In genomic region chr12:31324845-31325523, GRCh38 we compare ENCODE assay signal across 9 cellular contexts. TPM values are rescaled to one million over a fixed set of nuclear protein-coding genes. Genes with fewer than 3 reads are reported as not detected.
DNase-seq lines count a peak whose midpoint lies in the region; ATAC-seq, FAIRE-seq and TF ChIP-seq lines count a peak whose summit lies in the region.
"Had no signal": no experiment of that assay in that cellular context is flagged by ENCODE, and none has a peak within 500 bp of the region (broad histone marks: within the 10 kb centered on the region; RNA-seq: fewer than 3 reads in every experiment).

No MANE protein-coding gene starts in this region.

- in situ Hi-C loops in SK-MEL-5 (cut with HindIII; ENCODE audit: low pct_unique_long_range_greater_than_20kb, low sequenced_read_pairs) = no loop called here

- DNase-seq in DMS 273 (lab: John Stamatoyannopoulos, UW; ENCODE audit: unreplicated experiment) = peak; percentile 65
- DNase-seq in DMS 273 treated with DMSO at 0.1 percent for 48 hours (lab: John Stamatoyannopoulos, UW) = no peak
- no peak for DNase-seq in HTR-8/SVneo (ENCODE audit: insufficient read length, low spot score)
- DNase-seq in SK-MEL-5 (ENCODE audit: low read depth, low spot score) = peak; percentile 32
- peak; percentile 41 for DNase-seq in activated naive CD8-positive, alpha-beta T cell treated with anti-CD3 and anti-CD28 coated beads for 36 hours
- peak in 4 of 5 donors; percentile 51 to 78 (median 59) for DNase-seq in heart left ventricle
- peak; percentile 48 for DNase-seq in progenitor cell of endocrine pancreas (ENCODE audit: low spot score, unreplicated experiment)
- peak; percentile 59 to 65 for DNase-seq in uterus

- H3K4me3 Mint-ChIP-seq in activated naive CD8-positive, alpha-beta T cell treated with anti-CD3 and anti-CD28 coated beads for 36 hours = peak overlapping the region; percentile 98
- H3K4me3 Mint-ChIP-seq in progenitor cell of endocrine pancreas (ENCODE audit: low read depth) = peak overlapping the region; percentile 99

- H3K36me3 Mint-ChIP-seq in activated naive CD8-positive, alpha-beta T cell treated with anti-CD3 and anti-CD28 coated beads for 36 hours = peaks cover 28% of the 10 kb centered on the region
- peaks cover 3% of the 10 kb centered on the region for H3K36me3 Mint-ChIP-seq in progenitor cell of endocrine pancreas (ENCODE audit: insufficient read depth)

- no peak for TF ChIP-seq POLR2A in heart left ventricle (IDR thresholded peaks at IDR 0.05)
- TF ChIP-seq POLR2A in uterus (IDR thresholded peaks at IDR 0.05) = peak in 1 of 2 donors; percentile 35

- H3K4me1 ChIP-seq in heart left ventricle (peaks cover 0 to 39% (median 6%) of the 10 kb centered on the region in 12 donors), uterus (no peaks in the 10 kb centered on the region)

- H3K9me3 ChIP-seq in heart left ventricle = no peaks in the 10 kb centered on the region
- no peaks in the 10 kb centered on the region for H3K9me3 ChIP-seq in uterus

- peak overlapping the region; percentile 99 for H3K27ac Mint-ChIP-seq in activated naive CD8-positive, alpha-beta T cell treated with anti-CD3 and anti-CD28 coated beads for 36 hours
- peak overlapping the region; percentile 99 for H3K27ac Mint-ChIP-seq in progenitor cell of endocrine pancreas

- peaks cover 35% of the 10 kb centered on the region for H3K4me1 Mint-ChIP-seq in activated naive CD8-positive, alpha-beta T cell treated with anti-CD3 and anti-CD28 coated beads for 36 hours
- peaks cover 39% of the 10 kb centered on the region for H3K4me1 Mint-ChIP-seq in progenitor cell of endocrine pancreas (ENCODE audit: low read depth)

- peaks cover 5% of the 10 kb centered on the region for H3K27me3 Mint-ChIP-seq in activated naive CD8-positive, alpha-beta T cell treated with anti-CD3 and anti-CD28 coated beads for 36 hours
- H3K27me3 Mint-ChIP-seq in progenitor cell of endocrine pancreas = no peaks in the 10 kb centered on the region

- intact Hi-C loops in heart left ventricle (cut with DNase I) (loop anchor here in 1 of 10 donors (5.0 kb wide), 1 partner anchor 267 kb away; the partner anchor contains the start of gene DENND5B), uterus (cut with DNase I; ENCODE audit: low total_unique reads) (no loop called here)

- H3K27ac ChIP-seq in heart left ventricle = peak overlapping the region in 11 of 12 donors; percentile 45 to 93 (median 68)
- H3K27ac ChIP-seq in uterus = peak overlapping the region; percentile 97 to 98

- ATAC-seq in heart left ventricle = peak; percentile 6 to 39 (median 24)

- H3K36me3 ChIP-seq in heart left ventricle (no peaks in the 10 kb centered on the region), uterus (no peaks in the 10 kb centered on the region)

- H3K9me3 Mint-ChIP-seq in activated naive CD8-positive, alpha-beta T cell treated with anti-CD3 and anti-CD28 coated beads for 36 hours = no peaks in the 10 kb centered on the region
- H3K9me3 Mint-ChIP-seq in progenitor cell of endocrine pancreas (ENCODE audit: low read depth) = no peaks in the 10 kb centered on the region

- H3K27me3 ChIP-seq in heart left ventricle = no peaks in the 10 kb centered on the region
- H3K27me3 ChIP-seq in uterus = no peaks in the 10 kb centered on the region

- TF ChIP-seq CTCF in heart left ventricle (IDR thresholded peaks at IDR 0.05) (no peak), progenitor cell of endocrine pancreas (IDR thresholded peaks at IDR 0.05; ENCODE audit: unreplicated experiment) (no peak), uterus (IDR thresholded peaks at IDR 0.05) (no peak)

- 0 to 1% (median 0%) methylated on average over 35 to 69 of the region's 69 CpGs for WGBS in heart left ventricle, 4 donors

- FAIRE-seq in HTR-8/SVneo (lab: Jason Lieb, UNC) = peak; percentile 44
- FAIRE-seq: A204.1 had no signal

- H3K4me3 ChIP-seq in heart left ventricle (peak overlapping the region; percentile 58 to 92 (median 76)), uterus (peak overlapping the region; percentile 70 to 91)

RNA-seq across cellular contexts. Expression of gene SINHCAF, which starts 1.0 kb away (rescaled TPM):
- total RNA-seq in SK-MEL-5 (2014; rRNA removed; shearing (Covaris generic)) = 104 TPM in 2 replicates
- 68.3 and 91.1 TPM in 2 replicates for polyA plus RNA-seq in SK-MEL-5 (2015; cell fraction: cytosol; rRNA removed)
- polyA plus RNA-seq in SK-MEL-5 (2015; cell fraction: nucleus; rRNA removed) = 32.5 and 35.5 TPM in 2 replicates
- total RNA-seq in activated naive CD8-positive, alpha-beta T cell treated with anti-CD3 and anti-CD28 coated beads for 36 hours = 100 to 1,000 TPM; 159 to 160 TPM
- total RNA-seq in heart left ventricle (10 to 100 TPM in 8 of 9 donors, 1 to 10 TPM in 1; 4.9 to 23.8 (median 13.9) TPM), progenitor cell of endocrine pancreas (391 and 408 TPM in 2 replicates), uterus (100 to 1,000 TPM in 2 of 4 donors, 10 to 100 TPM in 2; 26.1 to 237 (median 109) TPM)
- 10 to 100 TPM in 1 of 2 donors, 1 to 10 TPM in 1; 4.0 to 12.8 TPM for polyA plus RNA-seq in heart left ventricle

Comparison
In these comparisons a context has a peak if more than half of its experiments do, and no peak if none do; other contexts are left out.
1. DNase-seq: peak in DMS 273 (single experiment), SK-MEL-5 (single experiment), activated naive CD8-positive, alpha-beta T cell treated with anti-CD3 and anti-CD28 coated beads for 36 hours (single experiment), heart left ventricle (4 of 5), progenitor cell of endocrine pancreas (single experiment) and uterus (2 of 2); none in DMS 273 treated with DMSO at 0.1 percent for 48 hours (single experiment) and HTR-8/SVneo (single experiment).